In genomic region chr9:120642129-120642528, GRCh38 we compare ENCODE assay signal across 1 cellular context.
TF ChIP-seq lines count a peak whose summit lies in the region.

No MANE protein-coding gene starts in this region.

TF ChIP-seq in GM23338, 12 proteins besides CTCF, POLR2A, EP300 and RAD21 (continued from another document):
- TF ChIP-seq REST (IDR thresholded peaks at IDR 0.05; ENCODE audit: unreplicated experiment), result no peak
- TF ChIP-seq CREB1 (CRISPR knock-in tag; IDR thresholded peaks at IDR 0.05; ENCODE audit: low read depth), result no peak
- TF ChIP-seq NANOG (IDR thresholded peaks at IDR 0.05; ENCODE audit: borderline replicate concordance), result no peak
- no peak for TF ChIP-seq ZNF331 (CRISPR knock-in tag; IDR thresholded peaks at IDR 0.05; ENCODE audit: low read depth)
- no peak for TF ChIP-seq ZNF462 (CRISPR knock-in tag; IDR thresholded peaks at IDR 0.05)
- no peak for TF ChIP-seq EZH2phosphoT487 (IDR thresholded peaks at IDR 0.05; ENCODE audit: unreplicated experiment)
- no peak for TF ChIP-seq JUNB (IDR thresholded peaks at IDR 0.05; ENCODE audit: unreplicated experiment)
- TF ChIP-seq ZNF114 (CRISPR knock-in tag; IDR thresholded peaks at IDR 0.05), result no peak
- TF ChIP-seq POLR2AphosphoS5 (IDR thresholded peaks at IDR 0.05; ENCODE audit: low read depth), result no peak
- TF ChIP-seq ETS1 (IDR thresholded peaks at IDR 0.05), result no peak
